ENCODE assay signal across 8 cellular contexts in genomic region chr9:751137-752051, GRCh38.
DNase-seq lines count a peak whose midpoint lies in the region; ATAC-seq and TF ChIP-seq lines count a peak whose summit lies in the region.

No MANE protein-coding gene starts in this region.

- DNase-seq in CD4-positive, CD25-positive, alpha-beta regulatory T cell: no peak
- peak; percentile 56 for DNase-seq in GM23248
- no peak for DNase-seq in activated CD4-positive, alpha-beta memory T cell treated with anti-CD3 and anti-CD28 coated beads, Interleukin-2, amount 10 ng/mL, durations not matched to agents 7 days and 5 days
- DNase-seq in H4 (ENCODE audit: low spot score): no peak
- no peak for DNase-seq in NCI-H146 treated with DMSO at 0.1 percent for 48 hours (lab: John Stamatoyannopoulos, UW; ENCODE audit: unreplicated experiment)

- in situ Hi-C loops in GM23248 (cut with MboI): no loop called here

- H3K4me3 Mint-ChIP-seq in CD4-positive, CD25-positive, alpha-beta regulatory T cell: no peak overlapping the region
- H3K4me3 Mint-ChIP-seq in activated CD4-positive, alpha-beta memory T cell treated with anti-CD3 and anti-CD28 coated beads, Interleukin-2, amount 10 ng/mL, durations not matched to agents 7 days and 5 days: no peak overlapping the region

- H3K36me3 Mint-ChIP-seq in CD4-positive, CD25-positive, alpha-beta regulatory T cell: no peaks in the 10 kb centered on the region
- H3K36me3 Mint-ChIP-seq in activated CD4-positive, alpha-beta memory T cell treated with anti-CD3 and anti-CD28 coated beads, Interleukin-2, amount 10 ng/mL, durations not matched to agents 7 days and 5 days (ENCODE audit: low read depth): no peaks in the 10 kb centered on the region

- H3K9me3 ChIP-seq in CD4-positive, CD25-positive, alpha-beta regulatory T cell (ENCODE audit: control insufficient read depth in 2 of 2, low read length in 2 of 2): no peaks in the 10 kb centered on the region
- H3K9me3 ChIP-seq in GM23248 (ENCODE audit: low read depth) (no peaks in the 10 kb centered on the region), liver (ENCODE audit: control insufficient read depth in 4 of 4, low read length in 3 of 4) (no peaks in the 10 kb centered on the region)

- WGBS in GM23248 (ENCODE audit: low coverage in 1 of 2, low lambda C conversion rate in 2 of 2, missing lambda C conversion rate in 2 of 2), 2 experiments: 78 to 79% methylated on average over 14 of the region's 14 CpGs
- 84% methylated on average over 14 of the region's 14 CpGs for WGBS in liver

- TF ChIP-seq CTCF in liver (IDR thresholded peaks at IDR 0.05; ENCODE audit: low read depth, low read length, missing input control): no peak

- no peak overlapping the region for H3K4me3 ChIP-seq in CD4-positive, CD25-positive, alpha-beta regulatory T cell (ENCODE audit: low read depth, low read length)
- H3K4me3 ChIP-seq in GM23248 (peak overlapping the region; percentile 23), liver (ENCODE audit: low read depth in 1 of 3, low read length in 3 of 3) (no peak overlapping the region)

- POLR2A ChIA-PET in activated CD4-positive, alpha-beta memory T cell treated with anti-CD3 and anti-CD28 coated beads, Interleukin-2, amount 10 ng/mL, durations not matched to agents 7 days and 5 days (lab: Charles Lee): interaction anchor here (0.8 to 1.5 kb wide), 2 partner anchors 9 to 11 kb away, joined by 3 to 4 read pairs; no protein-coding TSS in a partner anchor

- H3K27ac ChIP-seq in CD4-positive, CD25-positive, alpha-beta regulatory T cell (ENCODE audit: insufficient read depth, low read length, poor library complexity, severe bottlenecking): no peak overlapping the region
- peak overlapping the region; percentile 85 for H3K27ac ChIP-seq in GM23248
- H3K27ac ChIP-seq in liver (ENCODE audit: low read depth in 1 of 2, low read length in 2 of 2): peak overlapping the region; percentile 25 to 43

- H3K9ac ChIP-seq in GM23248: peak overlapping the region; percentile 58
- no peak overlapping the region for H3K9ac ChIP-seq in liver (ENCODE audit: low read depth in 1 of 2, low read length in 2 of 2)

- H3K27me3 Mint-ChIP-seq in CD4-positive, CD25-positive, alpha-beta regulatory T cell: no peaks in the 10 kb centered on the region
- H3K27me3 Mint-ChIP-seq in activated CD4-positive, alpha-beta memory T cell treated with anti-CD3 and anti-CD28 coated beads, Interleukin-2, amount 10 ng/mL, durations not matched to agents 7 days and 5 days: no peaks in the 10 kb centered on the region

- no peak for ATAC-seq in CD4-positive, CD25-positive, alpha-beta regulatory T cell (ENCODE audit: low read depth in 2 of 2)
- ATAC-seq in GM18502 (IDR thresholded peaks at IDR 0.05; ENCODE audit: poor library complexity, unreplicated experiment) (no peak), HG03520 (IDR thresholded peaks at IDR 0.05; ENCODE audit: unreplicated experiment) (no peak)

- peak overlapping the region in 2 of 3 donors; percentile 18 to 75 for H3K27ac Mint-ChIP-seq in CD4-positive, CD25-positive, alpha-beta regulatory T cell
- H3K27ac Mint-ChIP-seq in activated CD4-positive, alpha-beta memory T cell treated with anti-CD3 and anti-CD28 coated beads, Interleukin-2, amount 10 ng/mL, durations not matched to agents 7 days and 5 days: peak overlapping the region; percentile 6

- H3K4me2 ChIP-seq in GM23248 (ENCODE audit: unreplicated experiment): peak overlapping the region; percentile 44

- no peaks in the 10 kb centered on the region for H3K79me2 ChIP-seq in GM23248 (ENCODE audit: insufficient read depth)

- no peak overlapping the region; the same call in 1 of the 2 replicates for H2AFZ ChIP-seq in GM23248

- no peaks in the 10 kb centered on the region for H3K9me2 ChIP-seq in GM23248 (ENCODE audit: insufficient read depth)

- H3K4me1 ChIP-seq in CD4-positive, CD25-positive, alpha-beta regulatory T cell (ENCODE audit: control insufficient read depth, insufficient read depth, low read length, poor library complexity, severe bottlenecking): peaks cover 21% of the 10 kb centered on the region
- H3K4me1 ChIP-seq in GM23248 (ENCODE audit: insufficient read depth) (peaks cover 35% of the 10 kb centered on the region), liver (ENCODE audit: control insufficient read depth in 4 of 4, insufficient read depth in 4 of 4, low read length in 3 of 4) (peaks cover 1 to 24% (median 9%) of the 10 kb centered on the region in 4 donors)

- CTCF ChIA-PET in activated CD4-positive, alpha-beta memory T cell treated with anti-CD3 and anti-CD28 coated beads, Interleukin-2, amount 10 ng/mL, durations not matched to agents 7 days and 5 days (lab: Charles Lee): interaction anchor here (0.7 to 1.5 kb wide), 3 partner anchors 11 to 275 kb away, joined by 5 to 7 read pairs (median 5); no protein-coding TSS in a partner anchor

- H3K9me3 Mint-ChIP-seq in CD4-positive, CD25-positive, alpha-beta regulatory T cell: no peaks in the 10 kb centered on the region
- no peaks in the 10 kb centered on the region for H3K9me3 Mint-ChIP-seq in activated CD4-positive, alpha-beta memory T cell treated with anti-CD3 and anti-CD28 coated beads, Interleukin-2, amount 10 ng/mL, durations not matched to agents 7 days and 5 days

- no peak for TF ChIP-seq RAD21 in liver (IDR thresholded peaks at IDR 0.05)

- peaks cover 47% of the 10 kb centered on the region for H3F3A ChIP-seq in GM23248 (ENCODE audit: insufficient read depth)

- no peaks in the 10 kb centered on the region for H4K20me1 ChIP-seq in GM23248 (ENCODE audit: insufficient read depth)

- H3K27me3 ChIP-seq in CD4-positive, CD25-positive, alpha-beta regulatory T cell (ENCODE audit: control insufficient read depth, insufficient read depth, low read length): no peaks in the 10 kb centered on the region
- no peaks in the 10 kb centered on the region for H3K27me3 ChIP-seq in GM23248 (replicated peaks; ENCODE audit: insufficient read depth)
- H3K27me3 ChIP-seq in liver (ENCODE audit: control insufficient read depth in 4 of 4, insufficient read depth in 4 of 4, low read length in 3 of 4): no peaks in the 10 kb centered on the region

- peaks cover 18 to 56% (median 33%) of the 10 kb centered on the region in 4 donors for H3K4me1 Mint-ChIP-seq in CD4-positive, CD25-positive, alpha-beta regulatory T cell
- peaks cover 80% of the 10 kb centered on the region for H3K4me1 Mint-ChIP-seq in activated CD4-positive, alpha-beta memory T cell treated with anti-CD3 and anti-CD28 coated beads, Interleukin-2, amount 10 ng/mL, durations not matched to agents 7 days and 5 days

- no peaks in the 10 kb centered on the region for H3K36me3 ChIP-seq in CD4-positive, CD25-positive, alpha-beta regulatory T cell (ENCODE audit: control insufficient read depth, insufficient read depth, low read length)
- H3K36me3 ChIP-seq in GM23248 (ENCODE audit: low read depth) (no peaks in the 10 kb centered on the region), liver (ENCODE audit: control insufficient read depth in 4 of 4, insufficient read depth in 3 of 4, low read depth in 1 of 4, low read length in 3 of 4) (peaks cover 2 to 19% (median 9%) of the 10 kb centered on the region in 4 donors)

TF ChIP-seq in liver, 16 proteins besides CTCF, POLR2A, EP300 and RAD21 (continues in another document):
- TF ChIP-seq FOXA2 (IDR thresholded peaks at IDR 0.05) (no peak), TAF1 (conservative IDR thresholded peaks at IDR 0.05) (no peak), ATF3 (IDR thresholded peaks at IDR 0.05) (no peak), NR2F2 (IDR thresholded peaks at IDR 0.05) (no peak), HNF4A (conservative IDR thresholded peaks at IDR 0.05) (no peak), REST (IDR thresholded peaks at IDR 0.05) (no peak), FOXA1 (IDR thresholded peaks at IDR 0.05) (no peak), RXRA (IDR thresholded peaks at IDR 0.05) (no peak), SP1 (IDR thresholded peaks at IDR 0.05) (no peak), YY1 (IDR thresholded peaks at IDR 0.05) (no peak), GABPA (IDR thresholded peaks at IDR 0.05 in 1 of 2, conservative IDR thresholded peaks at IDR 0.05 in 1 of 2) (no peak), MAX (IDR thresholded peaks at IDR 0.05) (no peak)
